8 cellular contexts compared by ENCODE assay signal in the genomic region with DNA sequence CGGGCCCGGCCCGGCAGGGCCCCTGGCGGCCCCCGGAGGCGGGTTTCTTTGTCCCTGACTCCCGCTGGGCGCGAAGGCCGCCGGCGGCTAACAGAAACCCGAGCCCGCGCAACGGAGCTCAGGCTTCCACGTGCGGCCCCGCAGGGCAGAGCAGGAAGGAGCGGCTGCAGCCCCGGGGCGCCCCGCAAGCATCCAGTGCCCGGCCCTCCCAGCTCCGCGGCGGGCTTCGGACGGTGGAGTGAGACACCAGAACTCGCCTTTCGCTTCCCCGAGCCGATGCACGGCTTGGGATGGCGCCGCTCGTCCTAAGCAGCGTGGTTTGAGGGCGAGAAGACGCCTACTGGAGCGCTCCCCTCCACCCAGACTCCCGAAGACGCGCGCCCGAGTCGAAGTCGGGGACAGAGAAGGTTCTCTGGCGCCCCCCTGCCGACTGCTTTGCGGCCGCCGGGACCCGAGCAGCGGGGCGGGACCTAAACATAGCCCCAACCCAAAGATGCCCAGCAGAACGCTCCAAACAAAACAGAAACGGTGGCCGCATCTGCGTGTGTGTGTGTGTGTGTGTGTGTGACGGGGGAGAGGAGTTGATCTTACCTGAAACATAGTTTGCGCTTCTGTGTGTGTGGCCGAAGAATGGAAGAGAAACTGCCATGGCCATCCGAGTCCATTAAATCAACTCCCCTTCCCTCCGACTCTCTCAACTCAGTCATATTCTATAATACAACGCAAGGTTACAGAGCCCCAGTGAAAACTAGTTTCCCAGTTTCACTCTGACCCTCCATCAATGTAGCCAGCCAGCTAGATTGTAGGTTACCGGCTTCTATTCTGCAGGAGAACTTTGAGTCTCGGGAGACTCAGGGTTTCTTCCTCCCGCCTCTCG. TPM values are rescaled to one million over a fixed set of nuclear protein-coding genes. Genes with fewer than 3 reads are reported as not detected.
A peak's percentile ranks its signal among the peaks of the same experiment; 100 is the strongest.
DNase-seq lines count a peak whose midpoint lies in the region; ATAC-seq and TF ChIP-seq lines count a peak whose summit lies in the region.

No MANE protein-coding gene starts in this region.

- no peaks in the 10 kb centered on the region for H3K9me3 ChIP-seq in OCI-LY3 (ENCODE audit: insufficient read depth, low read length)
- H3K9me3 ChIP-seq in neuronal stem cell (replicated peaks in 1 of 2; ENCODE audit: control insufficient read depth in 2 of 2, insufficient read depth in 1 of 2, low read depth in 1 of 2, low read length in 2 of 2), result no peaks in the 10 kb centered on the region
- no peaks in the 10 kb centered on the region for H3K9me3 ChIP-seq in aorta (ENCODE audit: control insufficient read depth, low read length)

- H2AFZ ChIP-seq in OCI-LY3 (ENCODE audit: low read depth, low read length), result peak overlapping the region; percentile 92
- peak overlapping the region; percentile 94 for H2AFZ ChIP-seq in neuronal stem cell (ENCODE audit: low read length)

- H3K14ac ChIP-seq in neuronal stem cell (ENCODE audit: low read length), result no peak overlapping the region

- no peak overlapping the region for H2BK12ac ChIP-seq in neuronal stem cell (ENCODE audit: low read length)

- H3K27me3 ChIP-seq in OCI-LY3 (ENCODE audit: low read depth, low read length) (peaks cover 31% of the 10 kb centered on the region), foreskin keratinocyte (peaks cover 39% of the 10 kb centered on the region), neuronal stem cell (ENCODE audit: control insufficient read depth in 3 of 3, insufficient read depth in 3 of 3, low read depth in 1 of 3, low read length in 3 of 3) (peaks cover 0 to 23% (median 23%) of the 10 kb centered on the region in 3 experiments), aorta (ENCODE audit: control insufficient read depth in 1 of 2, insufficient read depth in 2 of 2, low read length in 1 of 2) (peaks cover 0 to 2% of the 10 kb centered on the region in 2 donors)

- peak overlapping the region; percentile 96 for H3K18ac ChIP-seq in neuronal stem cell (ENCODE audit: low read length)

- no peaks in the 10 kb centered on the region for H3K79me2 ChIP-seq in OCI-LY3 (ENCODE audit: low read length)

- intact Hi-C loops in aorta (cut with DNase I), result no loop called here

- peak overlapping the region; percentile 46 for H3K23ac ChIP-seq in neuronal stem cell (ENCODE audit: low read depth, low read length, poor library complexity)

- H3K36me3 ChIP-seq in OCI-LY3 (replicated peaks; ENCODE audit: low read depth, low read length), result no peaks in the 10 kb centered on the region
- no peaks in the 10 kb centered on the region for H3K36me3 ChIP-seq in neuronal stem cell (replicated peaks in 1 of 2; ENCODE audit: control insufficient read depth in 2 of 2, insufficient read depth in 2 of 2, low read length in 2 of 2)
- no peaks in the 10 kb centered on the region for H3K36me3 ChIP-seq in aorta (ENCODE audit: control insufficient read depth in 1 of 2, insufficient read depth in 2 of 2, low read length in 1 of 2)

- H4K20me1 ChIP-seq in OCI-LY3 (ENCODE audit: insufficient read depth, low read length), result no peaks in the 10 kb centered on the region

- H3K4me3 ChIP-seq in AG10803 (ENCODE audit: low read length), result peak overlapping the region; percentile 63
- peak overlapping the region; percentile 82 for H3K4me3 ChIP-seq in OCI-LY3 (ENCODE audit: low read length)
- peak overlapping the region; percentile 60 to 80 for H3K4me3 ChIP-seq in neuronal stem cell (ENCODE audit: low read length in 2 of 2)
- H3K4me3 ChIP-seq in aorta (ENCODE audit: low read length in 2 of 2), result peak overlapping the region; percentile 37 to 74

- H3K4me1 ChIP-seq in OCI-LY3 (ENCODE audit: low read length), result peaks cover 11% of the 10 kb centered on the region
- no peaks in the 10 kb centered on the region for H3K4me1 ChIP-seq in foreskin keratinocyte
- peaks cover 17 to 19% of the 10 kb centered on the region in 2 donors for H3K4me1 ChIP-seq in neuronal stem cell (ENCODE audit: control insufficient read depth in 2 of 2, insufficient read depth in 1 of 2, low read depth in 1 of 2, low read length in 2 of 2)
- no peaks in the 10 kb centered on the region for H3K4me1 ChIP-seq in aorta (ENCODE audit: control insufficient read depth in 1 of 2, insufficient read depth in 2 of 2, low read length in 2 of 2)

- peaks cover 5% of the 10 kb centered on the region for H3K79me1 ChIP-seq in neuronal stem cell (ENCODE audit: low read depth, low read length)

- DNase-seq in AG10803 (ENCODE audit: low read depth) (peak; percentile 38), foreskin keratinocyte (peak; percentile 63 to 80), neuronal stem cell (ENCODE audit: low spot score) (peak; percentile 72), aorta (peak; percentile 67 to 84)
- DNase-seq in activated T-helper 9 cell treated with anti-CD3 and anti-CD28 coated beads, Interleukin-2, amount 50 U/mL, for 16 hours (ENCODE audit: low read depth), result peak; percentile 44

- no peak overlapping the region for H4K91ac ChIP-seq in neuronal stem cell (ENCODE audit: low read depth, low read length, poor library complexity)

- peak overlapping the region; percentile 97 for H3K4me2 ChIP-seq in OCI-LY3 (ENCODE audit: low read length)
- peak overlapping the region; percentile 81 for H3K4me2 ChIP-seq in neuronal stem cell (ENCODE audit: insufficient read depth, low read length, poor library complexity, severe bottlenecking)

- TF ChIP-seq CTCF in AG10803 (conservative IDR thresholded peaks at IDR 0.05; ENCODE audit: low read length) (no peak; the same call in 1 of the 2 replicates), OCI-LY3 (IDR thresholded peaks at IDR 0.05; ENCODE audit: low read depth, low read length) (peak; percentile 62), foreskin keratinocyte (conservative IDR thresholded peaks at IDR 0.05) (peak; percentile 42)

- peak overlapping the region; percentile 7 for H4K8ac ChIP-seq in neuronal stem cell (ENCODE audit: low read depth, low read length)

- ATAC-seq in GM18870 (IDR thresholded peaks at IDR 0.05; ENCODE audit: unreplicated experiment) (peak; percentile 26), HG03139 (IDR thresholded peaks at IDR 0.05; ENCODE audit: unreplicated experiment) (peak; percentile 30), foreskin keratinocyte (peak; percentile 13), aorta (ENCODE audit: low FRiP score) (peak; percentile 81)

- peak overlapping the region; percentile 38 for H2BK120ac ChIP-seq in neuronal stem cell (ENCODE audit: low read depth, low read length)

- H2AK5ac ChIP-seq in neuronal stem cell (ENCODE audit: low read depth, low read length), result no peak overlapping the region

- H3K4ac ChIP-seq in neuronal stem cell (ENCODE audit: low read length), result peak overlapping the region; percentile 19

- WGBS in neuronal stem cell (ENCODE audit: extremely low coverage in 2 of 2, insufficient read length in 2 of 2, insufficient replicate concordance in 1 of 2), 2 donors, result no CpG with 5 or more reads among the region's 70 CpGs
- 0% methylated on average over 66 to 70 of the region's 70 CpGs for WGBS in aorta, 2 donors

- peak overlapping the region; percentile 56 for H3K9ac ChIP-seq in OCI-LY3 (ENCODE audit: low read length)
- peak overlapping the region; percentile 89 for H3K9ac ChIP-seq in neuronal stem cell (ENCODE audit: low read depth, low read length, poor library complexity)

- peak overlapping the region; percentile 8 for H2BK15ac ChIP-seq in neuronal stem cell (ENCODE audit: low read length)

- H2BK5ac ChIP-seq in neuronal stem cell (ENCODE audit: low read length), result peak overlapping the region; percentile 46

- no peak overlapping the region for H3K27ac ChIP-seq in OCI-LY3 (ENCODE audit: low read length)
- H3K27ac ChIP-seq in foreskin keratinocyte, result no peak overlapping the region
- peak overlapping the region; percentile 84 for H3K27ac ChIP-seq in neuronal stem cell (replicated peaks; ENCODE audit: low read length)
- H3K27ac ChIP-seq in aorta (ENCODE audit: low read depth in 1 of 2, low read length in 2 of 2), result no peak overlapping the region

RNA-seq across cellular contexts. Expression of gene FGF9, which starts 0.6 kb away (rescaled TPM):
- total RNA-seq in foreskin keratinocyte (0.04 TPM in 1 of 2 replicates, not detected in the other), aorta (1 to 10 TPM in 1 of 2 donors, under 1 TPM in 1; 0.62 to 6.1 TPM)
- polyA plus RNA-seq in foreskin keratinocyte (not detected in 2 replicates), aorta (not detected)
- polyA plus RNA-seq in neuronal stem cell (2013, experiment 1 of 2), result 5.6 TPM
- polyA plus RNA-seq in neuronal stem cell (2013, experiment 2 of 2), result 5.9 TPM

Comparison
In these comparisons a context has a peak if more than half of its experiments do, and no peak if none do; other contexts are left out.
1. ATAC-seq: peak in every context shown above with its lines; median percentile 81 in aorta; 30 in HG03139; 26 in GM18870; 13 in foreskin keratinocyte.